15 cellular contexts compared by ENCODE assay signal in genomic region chr13:31264146-31264545, GRCh38.
"Had no signal": no experiment of that assay in that cellular context is flagged by ENCODE, and none has a peak within 500 bp of the region (broad histone marks: within the 10 kb centered on the region; RNA-seq: fewer than 3 reads in every experiment).

No MANE protein-coding gene starts in this region.

- DNase-seq: activated CD4-positive, alpha-beta T cell treated with anti-CD3 and anti-CD28 coated beads for 1 hour; activated CD4-positive, alpha-beta T cell treated with anti-CD3 and anti-CD28 coated beads, Interleukin-2, amount 50 U/mL, for 4 hours; activated gamma-delta T cell treated with Interleukin-2 at 50 U/mL for 16 hours; activated T-cell treated with anti-CD3 and anti-CD28 coated beads, Interleukin-2, amount 50 U/mL, for 72 hours; endodermal cell; left colon; lower lobe of right lung; natural killer cell; ovary; stimulated activated naive CD4-positive, alpha-beta T cell; upper lobe of right lung had no signal

- H3K27me3 Mint-ChIP-seq: activated naive CD8-positive, alpha-beta T cell; dendritic cell treated with granulocyte-macrophage colony-stimulating factor and Interleukin-4, amounts not matched to agents 40 ng/mL and 50 ng/mL, for 4 days had no signal

- H3K4me1 Mint-ChIP-seq: natural killer cell had no signal

- H3K9me3 Mint-ChIP-seq: activated T-cell treated with anti-CD3 and anti-CD28 coated beads, Interleukin-2, amount 50 U/mL, for 72 hours; dendritic cell treated with granulocyte-macrophage colony-stimulating factor and Interleukin-4, amounts not matched to agents 40 ng/mL and 50 ng/mL, for 4 days; natural killer cell; T-helper 1 cell treated with Interleukin-12 subunit alpha and Interleukin-12 subunit beta and Interleukin-4 antibody, amounts not matched to agents 30 μg/mL and 1 μg/mL, for 36 hours had no signal

- H3K27ac Mint-ChIP-seq: activated naive CD8-positive, alpha-beta T cell; activated T-cell treated with anti-CD3 and anti-CD28 coated beads, Interleukin-2, amount 50 U/mL, for 72 hours; dendritic cell treated with granulocyte-macrophage colony-stimulating factor and Interleukin-4, amounts not matched to agents 40 ng/mL and 50 ng/mL, for 4 days; endodermal cell; natural killer cell; T-helper 1 cell treated with Interleukin-12 subunit alpha and Interleukin-12 subunit beta and Interleukin-4 antibody, amounts not matched to agents 30 μg/mL and 1 μg/mL, for 36 hours had no signal

- ATAC-seq: activated T-cell treated with anti-CD3 and anti-CD28 coated beads, Interleukin-2, amount 50 U/mL, for 72 hours; lower lobe of right lung; natural killer cell; sciatic nerve; upper lobe of right lung had no signal

- H3K4me3 Mint-ChIP-seq: activated naive CD8-positive, alpha-beta T cell; activated T-cell treated with anti-CD3 and anti-CD28 coated beads, Interleukin-2, amount 50 U/mL, for 72 hours; dendritic cell treated with granulocyte-macrophage colony-stimulating factor and Interleukin-4, amounts not matched to agents 40 ng/mL and 50 ng/mL, for 4 days; endodermal cell; natural killer cell; T-helper 1 cell treated with Interleukin-12 subunit alpha and Interleukin-12 subunit beta and Interleukin-4 antibody, amounts not matched to agents 30 μg/mL and 1 μg/mL, for 36 hours had no signal
